ENCODE assay signal across 8 cellular contexts in the genomic region with DNA sequence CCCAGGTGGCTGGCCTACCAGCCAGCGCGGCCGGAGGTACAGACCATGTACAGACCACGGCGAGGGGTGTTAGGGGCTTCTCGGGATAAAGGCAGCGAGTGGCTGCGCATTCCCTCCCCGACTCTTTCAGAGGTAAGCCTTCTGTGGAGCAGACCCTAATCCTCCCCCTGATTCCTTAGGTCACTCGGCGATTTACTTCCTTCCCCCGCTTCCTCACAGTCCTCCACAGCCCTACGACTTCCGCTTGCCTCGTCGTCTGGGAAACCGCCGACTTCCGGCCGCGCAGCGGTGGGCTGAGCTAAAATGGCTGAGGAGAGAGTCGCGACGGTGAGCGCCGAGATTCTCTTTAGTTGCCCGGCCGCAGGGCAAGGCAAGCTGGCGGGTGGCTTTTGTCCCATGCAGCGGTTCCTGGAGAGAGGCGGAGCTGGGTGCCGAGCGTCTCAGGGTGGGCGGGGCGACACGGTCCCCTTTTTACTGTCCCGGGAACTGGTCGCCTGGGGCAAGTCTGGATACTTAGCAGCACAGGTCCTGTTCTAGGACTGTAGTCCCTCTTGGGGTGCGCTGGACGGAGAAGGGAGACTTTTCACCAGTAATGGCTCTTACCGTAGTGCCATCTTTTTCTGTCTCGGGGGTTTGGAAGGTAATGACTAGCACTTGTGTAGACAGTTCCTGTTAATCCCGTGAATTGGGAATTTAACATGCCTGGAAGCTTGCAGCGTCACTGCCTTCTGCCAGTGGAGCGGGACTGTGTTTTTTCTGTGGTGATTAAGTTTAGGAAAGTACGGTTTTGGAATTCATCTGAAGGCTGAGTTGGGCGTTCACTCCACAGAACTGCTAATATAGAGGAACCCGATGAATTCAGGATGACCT.
DNase-seq lines count a peak whose midpoint lies in the region; ATAC-seq and TF ChIP-seq lines count a peak whose summit lies in the region.

A gene with protein sequence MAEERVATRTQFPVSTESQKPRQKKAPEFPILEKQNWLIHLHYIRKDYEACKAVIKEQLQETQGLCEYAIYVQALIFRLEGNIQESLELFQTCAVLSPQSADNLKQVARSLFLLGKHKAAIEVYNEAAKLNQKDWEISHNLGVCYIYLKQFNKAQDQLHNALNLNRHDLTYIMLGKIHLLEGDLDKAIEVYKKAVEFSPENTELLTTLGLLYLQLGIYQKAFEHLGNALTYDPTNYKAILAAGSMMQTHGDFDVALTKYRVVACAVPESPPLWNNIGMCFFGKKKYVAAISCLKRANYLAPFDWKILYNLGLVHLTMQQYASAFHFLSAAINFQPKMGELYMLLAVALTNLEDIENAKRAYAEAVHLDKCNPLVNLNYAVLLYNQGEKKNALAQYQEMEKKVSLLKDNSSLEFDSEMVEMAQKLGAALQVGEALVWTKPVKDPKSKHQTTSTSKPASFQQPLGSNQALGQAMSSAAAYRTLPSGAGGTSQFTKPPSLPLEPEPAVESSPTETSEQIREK (plus strand): TSS at position 283 of the 870 bp plus-strand sequence. CDS start 21 bp downstream, at position 304.
A gene with protein sequence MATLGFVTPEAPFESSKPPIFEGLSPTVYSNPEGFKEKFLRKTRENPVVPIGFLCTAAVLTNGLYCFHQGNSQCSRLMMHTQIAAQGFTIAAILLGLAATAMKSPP (minus strand): TSS at position 258 of the 870 bp plus-strand sequence. CDS start 9,808 bp downstream, outside the sequence.

- in situ Hi-C loops in brain microvascular endothelial cell (cut with HindIII; ENCODE audit: low pct_ligation_motif_present, low sequenced_read_pairs): no loop called here

- peak within 1 kb of the TSS; percentile 90 for H3K9ac ChIP-seq in iPS-20b (ENCODE audit: low read depth, low read length)

- no peak for TF ChIP-seq CTCF in brain microvascular endothelial cell (IDR thresholded peaks at IDR 0.05; ENCODE audit: low read depth, low read length, missing control alignments)

- H3K27ac ChIP-seq in brain microvascular endothelial cell (peak within 1 kb of the TSS; percentile 82), iPS-20b (ENCODE audit: low read length) (peak within 1 kb of the TSS; percentile 68)

- no peaks in the 10 kb centered on the region; the same call in 1 of the 2 replicates for H3K4me1 ChIP-seq in iPS-20b (ENCODE audit: insufficient read depth, low read length)

- H3K4me3 ChIP-seq in brain microvascular endothelial cell (ENCODE audit: low read depth, low read length) (peak within 1 kb of the TSS; percentile 89), iPS-20b (ENCODE audit: low read length) (peak within 1 kb of the TSS; percentile 94)

- H3K27me3 ChIP-seq in brain microvascular endothelial cell (replicated peaks) (no peaks in the 10 kb centered on the region), iPS-20b (ENCODE audit: insufficient read depth, low read length) (no peaks in the 10 kb centered on the region)

- no peaks in the 10 kb centered on the region for H3K36me3 ChIP-seq in brain microvascular endothelial cell (replicated peaks)
- no peaks in the 10 kb centered on the region for H3K36me3 ChIP-seq in iPS-20b (ENCODE audit: insufficient read depth, low read depth, low read length)

- peak; percentile 81 for ATAC-seq in GM18520 (IDR thresholded peaks at IDR 0.05; ENCODE audit: unreplicated experiment)
- peak; percentile 95 for ATAC-seq in HG03039 (IDR thresholded peaks at IDR 0.05; ENCODE audit: unreplicated experiment)
- ATAC-seq in SK-N-SH treated with all-trans-retinoic acid at 6 μM for 48 hours: peak; percentile 99

- peak; percentile 80 for DNase-seq in brain microvascular endothelial cell
- peak; percentile 78 to 81 for DNase-seq in stimulated activated CD4-positive, alpha-beta T cell treated with anti-CD3 and anti-CD28 coated beads, Interleukin-12 subunit alpha, Interleukin-12 subunit beta, amount 100 ng/mL, for 24 hours (ENCODE audit: low read depth in 2 of 2)
- no peak for DNase-seq in NCI-H2171 (lab: John Stamatoyannopoulos, UW)
- DNase-seq in kidney glomerular epithelial cell (lab: John Stamatoyannopoulos, UW): no peak

- no peaks in the 10 kb centered on the region for H3K9me3 ChIP-seq in iPS-20b (ENCODE audit: insufficient read depth, low read depth, low read length)

TF ChIP-seq in SK-N-SH treated with all-trans-retinoic acid at 6 μM for 48 hours, 23 proteins besides CTCF, POLR2A, EP300 and RAD21:
- TF ChIP-seq, protein P1, sequence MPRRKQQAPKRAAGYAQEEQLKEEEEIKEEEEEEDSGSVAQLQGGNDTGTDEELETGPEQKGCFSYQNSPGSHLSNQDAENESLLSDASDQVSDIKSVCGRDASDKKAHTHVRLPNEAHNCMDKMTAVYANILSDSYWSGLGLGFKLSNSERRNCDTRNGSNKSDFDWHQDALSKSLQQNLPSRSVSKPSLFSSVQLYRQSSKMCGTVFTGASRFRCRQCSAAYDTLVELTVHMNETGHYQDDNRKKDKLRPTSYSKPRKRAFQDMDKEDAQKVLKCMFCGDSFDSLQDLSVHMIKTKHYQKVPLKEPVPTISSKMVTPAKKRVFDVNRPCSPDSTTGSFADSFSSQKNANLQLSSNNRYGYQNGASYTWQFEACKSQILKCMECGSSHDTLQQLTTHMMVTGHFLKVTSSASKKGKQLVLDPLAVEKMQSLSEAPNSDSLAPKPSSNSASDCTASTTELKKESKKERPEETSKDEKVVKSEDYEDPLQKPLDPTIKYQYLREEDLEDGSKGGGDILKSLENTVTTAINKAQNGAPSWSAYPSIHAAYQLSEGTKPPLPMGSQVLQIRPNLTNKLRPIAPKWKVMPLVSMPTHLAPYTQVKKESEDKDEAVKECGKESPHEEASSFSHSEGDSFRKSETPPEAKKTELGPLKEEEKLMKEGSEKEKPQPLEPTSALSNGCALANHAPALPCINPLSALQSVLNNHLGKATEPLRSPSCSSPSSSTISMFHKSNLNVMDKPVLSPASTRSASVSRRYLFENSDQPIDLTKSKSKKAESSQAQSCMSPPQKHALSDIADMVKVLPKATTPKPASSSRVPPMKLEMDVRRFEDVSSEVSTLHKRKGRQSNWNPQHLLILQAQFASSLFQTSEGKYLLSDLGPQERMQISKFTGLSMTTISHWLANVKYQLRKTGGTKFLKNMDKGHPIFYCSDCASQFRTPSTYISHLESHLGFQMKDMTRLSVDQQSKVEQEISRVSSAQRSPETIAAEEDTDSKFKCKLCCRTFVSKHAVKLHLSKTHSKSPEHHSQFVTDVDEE (CRISPR knock-in tag; IDR thresholded peaks at IDR 0.05): peak; percentile 78
- TF ChIP-seq, protein P2, sequence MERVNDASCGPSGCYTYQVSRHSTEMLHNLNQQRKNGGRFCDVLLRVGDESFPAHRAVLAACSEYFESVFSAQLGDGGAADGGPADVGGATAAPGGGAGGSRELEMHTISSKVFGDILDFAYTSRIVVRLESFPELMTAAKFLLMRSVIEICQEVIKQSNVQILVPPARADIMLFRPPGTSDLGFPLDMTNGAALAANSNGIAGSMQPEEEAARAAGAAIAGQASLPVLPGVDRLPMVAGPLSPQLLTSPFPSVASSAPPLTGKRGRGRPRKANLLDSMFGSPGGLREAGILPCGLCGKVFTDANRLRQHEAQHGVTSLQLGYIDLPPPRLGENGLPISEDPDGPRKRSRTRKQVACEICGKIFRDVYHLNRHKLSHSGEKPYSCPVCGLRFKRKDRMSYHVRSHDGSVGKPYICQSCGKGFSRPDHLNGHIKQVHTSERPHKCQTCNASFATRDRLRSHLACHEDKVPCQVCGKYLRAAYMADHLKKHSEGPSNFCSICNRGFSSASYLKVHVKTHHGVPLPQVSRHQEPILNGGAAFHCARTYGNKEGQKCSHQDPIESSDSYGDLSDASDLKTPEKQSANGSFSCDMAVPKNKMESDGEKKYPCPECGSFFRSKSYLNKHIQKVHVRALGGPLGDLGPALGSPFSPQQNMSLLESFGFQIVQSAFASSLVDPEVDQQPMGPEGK (CRISPR knock-in tag; IDR thresholded peaks at IDR 0.05; ENCODE audit: borderline replicate concordance): no peak

Comparison
In these comparisons a context has a peak if more than half of its experiments do, and no peak if none do; other contexts are left out.
1. DNase-seq: peak in brain microvascular endothelial cell (single experiment) and stimulated activated CD4-positive, alpha-beta T cell treated with anti-CD3 and anti-CD28 coated beads, Interleukin-12 subunit alpha, Interleukin-12 subunit beta, amount 100 ng/mL, for 24 hours (2 of 2); none in NCI-H2171 (single experiment) and kidney glomerular epithelial cell (single experiment).
2. Peak in every context shown above with its lines, with median percentiles within 50 percentile points of each other: ATAC-seq.